In genomic region chr12:119461815-119462214, GRCh38 we compare ENCODE assay signal across 16 cellular contexts.
"Had no signal": no experiment of that assay in that cellular context is flagged by ENCODE, and none has a peak within 500 bp of the region (broad histone marks: within the 10 kb centered on the region; RNA-seq: fewer than 3 reads in every experiment).

No MANE protein-coding gene starts in this region.

- H3K4me1 ChIP-seq: gastrocnemius medialis, lower lobe of right lung, psoas muscle had no signal

- H3K9me3 ChIP-seq: gastrocnemius medialis, psoas muscle had no signal

- ATAC-seq: esophagus mucosa, gastrocnemius medialis, lower lobe of right lung, psoas muscle had no signal

- H3K36me3 ChIP-seq: gastrocnemius medialis, lower lobe of right lung had no signal

- H3K27ac Mint-ChIP-seq: immature natural killer cell, memory B cell, mesothelial cell of epicardium, nephron had no signal

- H3K4me3 ChIP-seq: gastrocnemius medialis, lower lobe of right lung, psoas muscle, smooth muscle cell had no signal

- H3K9me3 Mint-ChIP-seq: central memory CD8-positive, alpha-beta T cell; immature natural killer cell; nephron had no signal

- H3K27ac ChIP-seq: gastrocnemius medialis, lower lobe of right lung, psoas muscle had no signal

- H3K4me1 Mint-ChIP-seq: central memory CD8-positive, alpha-beta T cell; immature natural killer cell; memory B cell; mesothelial cell of epicardium; naive B cell; nephron had no signal

- FAIRE-seq: endometrium had no signal

- DNase-seq: effector memory CD4-positive, alpha-beta T cell; gastrocnemius medialis; immature natural killer cell; lower lobe of right lung; naive B cell; psoas muscle; stimulated activated CD4-positive, alpha-beta T cell treated with anti-CD3 and anti-CD28 coated beads, Interleukin-2, amount 100 ng/mL, for 48 hours; stimulated activated naive CD4-positive, alpha-beta T cell treated with Interleukin-2 at 50 U/mL for 16 hours; trophoblast cell had no signal

- H3K4me3 Mint-ChIP-seq: central memory CD8-positive, alpha-beta T cell; immature natural killer cell; memory B cell; mesothelial cell of epicardium; naive B cell; nephron had no signal

- H3K36me3 Mint-ChIP-seq: immature natural killer cell, mesothelial cell of epicardium, naive B cell had no signal

- H3K4me2 ChIP-seq: smooth muscle cell had no signal

- H3K27me3 ChIP-seq: gastrocnemius medialis had no signal
